Comparison of ENCODE assay signal across 1 cellular context in genomic region chr1:65002508-65003315, GRCh38.
A peak's percentile ranks its signal among the peaks of the same experiment; 100 is the strongest.
TF ChIP-seq lines count a peak whose summit lies in the region.

No MANE protein-coding gene starts in this region.

TF ChIP-seq in HEK293, 187 proteins besides CTCF, POLR2A, EP300 and RAD21 (continued from another document and continues in another):
- TF ChIP-seq ZBTB44 (tag by site-specific recombination; IDR thresholded peaks at IDR 0.05) (no peak), ZNF514 (tag by site-specific recombination; IDR thresholded peaks at IDR 0.05) (no peak), ZNF324 (tag by site-specific recombination; IDR thresholded peaks at IDR 0.05) (peak; percentile 81), ZNF19 (tag by site-specific recombination; IDR thresholded peaks at IDR 0.05; ENCODE audit: low read depth) (no peak), ZNF596 (tag by site-specific recombination; IDR thresholded peaks at IDR 0.05) (no peak), ZBTB6 (tag by site-specific recombination; IDR thresholded peaks at IDR 0.05) (peak; percentile 69), AEBP2 (tag by site-specific recombination; IDR thresholded peaks at IDR 0.05; ENCODE audit: borderline replicate concordance) (no peak), ZSCAN16 (tag by site-specific recombination; IDR thresholded peaks at IDR 0.05) (0 out of 2 replicates have a peak, but pooled peaks have one; percentile 17), ZNF202 (tag by site-specific recombination; IDR thresholded peaks at IDR 0.05; ENCODE audit: borderline replicate concordance) (no peak), PRDM10 (tag by site-specific recombination; IDR thresholded peaks at IDR 0.05) (peak; percentile 74), ZNF37A (tag by site-specific recombination; IDR thresholded peaks at IDR 0.05) (no peak), ZNF24 (tag by site-specific recombination; IDR thresholded peaks at IDR 0.05) (peak; percentile 74), ZNF629 (tag by site-specific recombination; IDR thresholded peaks at IDR 0.05) (peak; percentile 92), ZBTB11 (tag by site-specific recombination; conservative IDR thresholded peaks at IDR 0.05; ENCODE audit: low read depth) (0 out of 2 replicates have a peak, but pooled peaks have one; percentile 33), ZNF416 (tag by site-specific recombination; IDR thresholded peaks at IDR 0.05) (no peak), ZNF704 (tag by site-specific recombination; IDR thresholded peaks at IDR 0.05) (no peak), ZNF645 (tag by site-specific recombination; IDR thresholded peaks at IDR 0.05) (no peak), GLIS1 (tag by site-specific recombination; IDR thresholded peaks at IDR 0.05) (peak; percentile 91), ZNF488 (tag by site-specific recombination; IDR thresholded peaks at IDR 0.05) (no peak), ZNF768 (tag by site-specific recombination; IDR thresholded peaks at IDR 0.05) (no peak), ZNF560 (tag by site-specific recombination; IDR thresholded peaks at IDR 0.05; ENCODE audit: borderline replicate concordance) (peak; percentile 86; the same call in 1 of the 2 replicates), ATF2 (tag by site-specific recombination; IDR thresholded peaks at IDR 0.05; ENCODE audit: low read depth) (peak; percentile 38; the same call in 1 of the 2 replicates), ZNF239 (tag by site-specific recombination; IDR thresholded peaks at IDR 0.05) (no peak), ZNF707 (tag by site-specific recombination; IDR thresholded peaks at IDR 0.05) (no peak), PBX3 (CRISPR knock-in tag; IDR thresholded peaks at IDR 0.05) (peak; percentile 80), ZNF549 (tag by site-specific recombination; IDR thresholded peaks at IDR 0.05) (no peak), ZNF510 (tag by site-specific recombination; IDR thresholded peaks at IDR 0.05; ENCODE audit: insufficient replicate concordance) (no peak), BCL11B (tag by site-specific recombination; IDR thresholded peaks at IDR 0.05; ENCODE audit: low read depth) (no peak), ZFP3 (tag by site-specific recombination; IDR thresholded peaks at IDR 0.05; ENCODE audit: low read depth) (no peak), ZNF132 (tag by site-specific recombination; IDR thresholded peaks at IDR 0.05; ENCODE audit: borderline replicate concordance) (no peak), ZNF48 (tag by site-specific recombination; IDR thresholded peaks at IDR 0.05) (no peak), ZNF266 (tag by site-specific recombination; IDR thresholded peaks at IDR 0.05; ENCODE audit: low read depth) (no peak), ZNF423 (tag by site-specific recombination; IDR thresholded peaks at IDR 0.05) (peak; percentile 40; the same call in 1 of the 2 replicates), ZNF747 (tag by site-specific recombination; IDR thresholded peaks at IDR 0.05) (no peak), KLF9 (tag by site-specific recombination; IDR thresholded peaks at IDR 0.05; ENCODE audit: low read depth) (no peak), SP7 (tag by site-specific recombination; IDR thresholded peaks at IDR 0.05) (peak; percentile 91), GFI1B (tag by site-specific recombination; IDR thresholded peaks at IDR 0.05) (no peak), KLF8 (tag by site-specific recombination; IDR thresholded peaks at IDR 0.05) (peak; percentile 64; the same call in 1 of the 2 replicates), PRDM1 (tag by site-specific recombination; IDR thresholded peaks at IDR 0.05) (peak; percentile 59; the same call in 1 of the 2 replicates), ZNF23 (tag by site-specific recombination; IDR thresholded peaks at IDR 0.05; ENCODE audit: borderline replicate concordance) (no peak), OSR2 (tag by site-specific recombination; IDR thresholded peaks at IDR 0.05) (peak; percentile 35)
